26 cellular contexts compared by ENCODE assay signal in the genomic region with DNA sequence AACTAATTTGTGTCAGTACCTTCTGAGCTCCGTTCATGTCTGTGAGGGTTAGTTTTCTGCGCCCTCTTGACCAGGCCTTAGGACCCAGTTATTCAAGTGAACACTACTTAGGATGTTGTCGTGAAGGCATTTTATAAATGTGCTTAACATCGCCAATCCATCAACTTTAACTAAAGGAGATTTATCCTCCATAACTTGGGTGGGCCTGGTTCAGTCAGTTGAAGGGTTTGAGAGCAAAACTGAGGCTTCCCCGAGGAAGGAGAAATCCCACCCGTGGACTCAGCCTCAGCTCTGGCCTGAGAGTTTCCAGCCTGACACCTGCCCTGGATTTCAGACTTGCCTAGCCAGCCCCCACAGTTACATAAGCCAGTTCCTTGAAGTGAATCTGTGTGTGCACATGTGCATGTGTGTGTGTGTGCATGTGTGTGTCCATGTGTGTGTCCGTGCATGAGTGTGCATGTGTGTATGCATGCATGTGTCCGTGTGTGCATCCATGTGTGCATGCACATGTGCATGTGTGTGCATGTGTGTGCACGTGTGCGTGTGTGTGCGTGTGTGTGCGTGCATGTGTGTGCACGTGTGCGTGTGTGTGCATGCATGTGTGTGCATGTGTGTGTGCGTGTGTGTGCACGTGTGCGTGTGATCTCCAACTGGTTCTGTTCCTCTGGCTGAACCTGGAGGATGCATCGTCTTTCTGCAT.
DNase-seq lines count a peak whose midpoint lies in the region; ATAC-seq, FAIRE-seq and TF ChIP-seq lines count a peak whose summit lies in the region.
"Had no signal": no experiment of that assay in that cellular context is flagged by ENCODE, and none has a peak within 500 bp of the region (broad histone marks: within the 10 kb centered on the region; RNA-seq: fewer than 3 reads in every experiment).

No MANE protein-coding gene starts in this region.

- H3K36me3 ChIP-seq in HEK293 (ENCODE audit: control insufficient read depth in 2 of 2, insufficient read depth in 1 of 2, low read length in 2 of 2): no peaks in the 10 kb centered on the region
- no peaks in the 10 kb centered on the region for H3K36me3 ChIP-seq in bronchial epithelial cell (ENCODE audit: control insufficient read depth, insufficient read depth, low read length)
- no peaks in the 10 kb centered on the region for H3K36me3 ChIP-seq in BE2C
- H3K36me3 ChIP-seq: neural progenitor cell, SJCRH30, suprapubic skin had no signal

- H3K9me3 ChIP-seq in HEK293 (ENCODE audit: control insufficient read depth, insufficient read depth, low read depth, low read length) (no peaks in the 10 kb centered on the region), BE2C (no peaks in the 10 kb centered on the region)
- H3K9me3 ChIP-seq: psoas muscle, SJCRH30, suprapubic skin had no signal

- no peak overlapping the region for H3K4me3 ChIP-seq in HEK293 (ENCODE audit: low read depth, low read length)
- no peak overlapping the region for H3K4me3 ChIP-seq in bronchial epithelial cell (ENCODE audit: low read depth, low read length)
- no peak overlapping the region for H3K4me3 ChIP-seq in BE2C (ENCODE audit: low read depth, low read length)
- H3K4me3 ChIP-seq: hepatocyte, neural progenitor cell, psoas muscle, SJCRH30, suprapubic skin had no signal

- H3K9me3 Mint-ChIP-seq in activated naive CD4-positive, alpha-beta T cell treated with anti-CD3 and anti-CD28 coated beads, Interleukin-2, amount 50 U/mL, for 72 hours: no peaks in the 10 kb centered on the region
- H3K9me3 Mint-ChIP-seq in stimulated activated naive B cell treated with anti-CD40 and anti-IgM and Interleukin-4, amounts not matched to agents 10 μg/mL and 1 μg/mL and 100 μg/mL, for 72 hours: no peaks in the 10 kb centered on the region
- H3K9me3 Mint-ChIP-seq: activated CD4-positive, alpha-beta memory T cell treated with anti-CD3 and anti-CD28 coated beads, Interleukin-2, amount 10 ng/mL, durations not matched to agents 7 days and 5 days; CD8-positive, alpha-beta memory T cell; T-helper 1 cell treated with Interleukin-12 subunit alpha and Interleukin-12 subunit beta and Interleukin-4 antibody, amounts not matched to agents 30 μg/mL and 1 μg/mL, for 36 hours had no signal

- H3K27ac ChIP-seq in HEK293 (ENCODE audit: extremely low read depth, low read depth, low read length): no peak overlapping the region
- H3K27ac ChIP-seq: hepatocyte, neural progenitor cell, psoas muscle, SJCRH30, suprapubic skin had no signal

- TF ChIP-seq CTCF in HEK293 (tag by site-specific recombination; IDR thresholded peaks at IDR 0.05) (no peak), bronchial epithelial cell (IDR thresholded peaks at IDR 0.05; ENCODE audit: insufficient read depth, low read length, severe bottlenecking) (no peak), BE2C (IDR thresholded peaks at IDR 0.05; ENCODE audit: low read depth, low read length) (no peak)

- H3K4me1 Mint-ChIP-seq in stimulated activated naive B cell treated with anti-CD40 and anti-IgM and Interleukin-4, amounts not matched to agents 10 μg/mL and 1 μg/mL and 100 μg/mL, for 72 hours: peaks cover 18 to 22% of the 10 kb centered on the region in 2 donors

- ATAC-seq in activated naive CD4-positive, alpha-beta T cell treated with anti-CD3 and anti-CD28 coated beads, Interleukin-2, amount 50 U/mL, for 72 hours: no peak
- ATAC-seq in stimulated activated naive B cell treated with anti-CD40 and anti-IgM and Interleukin-4, amounts not matched to agents 10 μg/mL and 1 μg/mL and 100 μg/mL, for 72 hours (replicated peaks): no peak
- ATAC-seq in GM19351 (IDR thresholded peaks at IDR 0.05; ENCODE audit: unreplicated experiment): no peak
- ATAC-seq: Panc1, psoas muscle had no signal

- H3K27me3 ChIP-seq in bronchial epithelial cell (ENCODE audit: control insufficient read depth, insufficient read depth, low read length) (no peaks in the 10 kb centered on the region), BE2C (no peaks in the 10 kb centered on the region)
- H3K27me3 ChIP-seq: hepatocyte, SJCRH30 had no signal

- no peak for DNase-seq in activated naive CD4-positive, alpha-beta T cell treated with anti-CD3 and anti-CD28 coated beads, Interleukin-2, amount 50 U/mL, for 72 hours (ENCODE audit: low spot score in 2 of 2)
- DNase-seq in activated naive CD4-positive, alpha-beta T cell treated with Interleukin-2 at 50 U/mL for 16 hours: no peak
- no peak for DNase-seq in bronchial epithelial cell (ENCODE audit: low read depth)
- DNase-seq in stimulated activated naive B cell treated with anti-CD40 and anti-IgM and Interleukin-4, amounts not matched to agents 10 μg/mL and 1 μg/mL and 100 μg/mL, for 72 hours: no peak
- DNase-seq in activated CD4-positive, CD25-positive, alpha-beta regulatory T cell (lab: John Stamatoyannopoulos, UW): no peak
- no peak for DNase-seq in BE2C
- DNase-seq: activated CD4-positive, alpha-beta memory T cell treated with anti-CD3 and anti-CD28 coated beads, Interleukin-2, amount 10 ng/mL, durations not matched to agents 7 days and 5 days; DMS53; effector CD8-positive, alpha-beta T cell; HFFc6; NCI-H1048; NCI-H2081; NCI-H446; NK-92 treated with Interleukin-12 subunit alpha and Interleukin-12 subunit beta, amount 100 ng/mL, for 24 hours; psoas muscle; SJCRH30 had no signal

- peak overlapping the region; percentile 33 to 63 for H3K4me3 Mint-ChIP-seq in stimulated activated naive B cell treated with anti-CD40 and anti-IgM and Interleukin-4, amounts not matched to agents 10 μg/mL and 1 μg/mL and 100 μg/mL, for 72 hours
- H3K4me3 Mint-ChIP-seq: activated CD4-positive, alpha-beta memory T cell treated with anti-CD3 and anti-CD28 coated beads, Interleukin-2, amount 10 ng/mL, durations not matched to agents 7 days and 5 days; brain; CD8-positive, alpha-beta memory T cell; HFFc6; neural progenitor cell; T-helper 1 cell treated with Interleukin-12 subunit alpha and Interleukin-12 subunit beta and Interleukin-4 antibody, amounts not matched to agents 30 μg/mL and 1 μg/mL, for 36 hours had no signal

- peak overlapping the region; percentile 72 to 82 for H3K27ac Mint-ChIP-seq in activated naive CD4-positive, alpha-beta T cell treated with anti-CD3 and anti-CD28 coated beads, Interleukin-2, amount 50 U/mL, for 72 hours
- peak overlapping the region; percentile 71 for H3K27ac Mint-ChIP-seq in stimulated activated naive B cell treated with anti-CD40 and anti-IgM and Interleukin-4, amounts not matched to agents 10 μg/mL and 1 μg/mL and 100 μg/mL, for 72 hours
- H3K27ac Mint-ChIP-seq: activated CD4-positive, alpha-beta memory T cell treated with anti-CD3 and anti-CD28 coated beads, Interleukin-2, amount 10 ng/mL, durations not matched to agents 7 days and 5 days; CD8-positive, alpha-beta memory T cell; HFFc6; neural progenitor cell; T-helper 1 cell treated with Interleukin-12 subunit alpha and Interleukin-12 subunit beta and Interleukin-4 antibody, amounts not matched to agents 30 μg/mL and 1 μg/mL, for 36 hours had no signal

- no peaks in the 10 kb centered on the region for H3K36me3 Mint-ChIP-seq in activated naive CD4-positive, alpha-beta T cell treated with anti-CD3 and anti-CD28 coated beads, Interleukin-2, amount 50 U/mL, for 72 hours
- no peaks in the 10 kb centered on the region for H3K36me3 Mint-ChIP-seq in stimulated activated naive B cell treated with anti-CD40 and anti-IgM and Interleukin-4, amounts not matched to agents 10 μg/mL and 1 μg/mL and 100 μg/mL, for 72 hours
- H3K36me3 Mint-ChIP-seq: brain; CD8-positive, alpha-beta memory T cell; neural progenitor cell had no signal

- H3K4me1 ChIP-seq in HEK293 (ENCODE audit: control insufficient read depth, insufficient read depth, low read length) (no peaks in the 10 kb centered on the region), BE2C (no peaks in the 10 kb centered on the region)
- H3K4me1 ChIP-seq: psoas muscle, SJCRH30 had no signal

- FAIRE-seq in bronchial epithelial cell (lab: Jason Lieb, UNC): peak; percentile 91
- FAIRE-seq: frontal cortex had no signal

- CTCF ChIA-PET in HEK293 (lab: Yijun Ruan, JAX): interaction anchor here (0.6 to 0.7 kb wide), 2 partner anchors 445 to 1773 kb away, joined by 3 read pairs; no protein-coding TSS in a partner anchor

- POLR2A ChIA-PET in HEK293 (lab: Yijun Ruan, JAX): no interaction called here

- H3K27me3 Mint-ChIP-seq in stimulated activated naive B cell treated with anti-CD40 and anti-IgM and Interleukin-4, amounts not matched to agents 10 μg/mL and 1 μg/mL and 100 μg/mL, for 72 hours: peaks cover 6 to 18% of the 10 kb centered on the region in 2 donors
- H3K27me3 Mint-ChIP-seq: brain had no signal

TF ChIP-seq in HEK293, 187 proteins besides CTCF, POLR2A, EP300 and RAD21 (continues in another document):
- TF ChIP-seq ZNF37A (tag by site-specific recombination; IDR thresholded peaks at IDR 0.05): no peak
- TF ChIP-seq, protein P1, sequence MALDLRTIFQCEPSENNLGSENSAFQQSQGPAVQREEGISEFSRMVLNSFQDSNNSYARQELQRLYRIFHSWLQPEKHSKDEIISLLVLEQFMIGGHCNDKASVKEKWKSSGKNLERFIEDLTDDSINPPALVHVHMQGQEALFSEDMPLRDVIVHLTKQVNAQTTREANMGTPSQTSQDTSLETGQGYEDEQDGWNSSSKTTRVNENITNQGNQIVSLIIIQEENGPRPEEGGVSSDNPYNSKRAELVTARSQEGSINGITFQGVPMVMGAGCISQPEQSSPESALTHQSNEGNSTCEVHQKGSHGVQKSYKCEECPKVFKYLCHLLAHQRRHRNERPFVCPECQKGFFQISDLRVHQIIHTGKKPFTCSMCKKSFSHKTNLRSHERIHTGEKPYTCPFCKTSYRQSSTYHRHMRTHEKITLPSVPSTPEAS (tag by site-specific recombination; IDR thresholded peaks at IDR 0.05): peak; percentile 100
- TF ChIP-seq, protein P2, sequence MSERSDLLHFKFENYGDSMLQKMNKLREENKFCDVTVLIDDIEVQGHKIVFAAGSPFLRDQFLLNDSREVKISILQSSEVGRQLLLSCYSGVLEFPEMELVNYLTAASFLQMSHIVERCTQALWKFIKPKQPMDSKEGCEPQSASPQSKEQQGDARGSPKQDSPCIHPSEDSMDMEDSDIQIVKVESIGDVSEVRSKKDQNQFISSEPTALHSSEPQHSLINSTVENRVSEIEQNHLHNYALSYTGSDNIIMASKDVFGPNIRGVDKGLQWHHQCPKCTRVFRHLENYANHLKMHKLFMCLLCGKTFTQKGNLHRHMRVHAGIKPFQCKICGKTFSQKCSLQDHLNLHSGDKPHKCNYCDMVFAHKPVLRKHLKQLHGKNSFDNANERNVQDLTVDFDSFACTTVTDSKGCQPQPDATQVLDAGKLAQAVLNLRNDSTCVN (tag by site-specific recombination; optimal IDR thresholded peaks at IDR 0.05): peak; percentile 40
- peak; percentile 94 for TF ChIP-seq ZNF10 (tag by site-specific recombination; IDR thresholded peaks at IDR 0.05)
